ENCODE assay signal across 1 cellular context in genomic region chr19:16316506-16316882, GRCh38.
TF ChIP-seq lines count a peak whose summit lies in the region.

No MANE protein-coding gene starts in this region.

TF ChIP-seq in IMR-90, 13 proteins besides CTCF, POLR2A, EP300 and RAD21:
- TF ChIP-seq ELK1 (IDR thresholded peaks at IDR 0.05; ENCODE audit: borderline replicate concordance, low read depth, low read length) (no peak), NFE2L2 (IDR thresholded peaks at IDR 0.05; ENCODE audit: low read depth, low read length) (0 out of 2 replicates have a peak, but pooled peaks have one; percentile 0)
